8 cellular contexts compared by ENCODE assay signal in the genomic region with DNA sequence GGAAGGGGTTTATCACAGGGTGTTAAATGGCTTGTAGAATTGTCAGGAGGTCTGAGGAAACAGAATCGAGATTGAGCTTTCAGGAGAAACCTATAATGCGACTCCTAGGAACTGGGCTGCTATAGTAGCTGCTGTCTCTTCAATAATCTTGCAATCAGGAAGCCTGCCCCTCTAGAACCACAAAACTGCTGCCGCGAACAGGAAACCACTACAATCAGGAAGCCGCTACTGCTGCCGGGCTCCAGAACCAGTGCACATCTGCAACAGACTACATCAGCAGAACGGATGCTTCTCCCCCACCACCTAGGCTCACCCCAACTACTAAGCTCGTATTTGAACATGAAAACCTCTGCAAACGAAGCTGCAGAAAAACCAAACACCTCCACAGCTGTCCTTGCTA. TPM values are rescaled to one million over a fixed set of nuclear protein-coding genes. Genes with fewer than 3 reads are reported as not detected.
A peak's percentile ranks its signal among the peaks of the same experiment; 100 is the strongest.
DNase-seq lines count a peak whose midpoint lies in the region; ATAC-seq and TF ChIP-seq lines count a peak whose summit lies in the region.

No MANE protein-coding gene starts in this region.

- peaks cover 54 to 57% of the 10 kb centered on the region in 2 donors for H3K4me1 Mint-ChIP-seq in effector memory CD8-positive, alpha-beta T cell (ENCODE audit: low read depth in 2 of 2)

- no peaks in the 10 kb centered on the region for H3K9me3 Mint-ChIP-seq in effector memory CD8-positive, alpha-beta T cell

- H3K36me3 ChIP-seq in DOHH2 (ENCODE audit: control insufficient read depth, low read length): peaks cover 13% of the 10 kb centered on the region

- no peak overlapping the region for H3K4me3 Mint-ChIP-seq in effector memory CD8-positive, alpha-beta T cell

- DNase-seq in UCSD-AML1 (lab: John Stamatoyannopoulos, UW; ENCODE audit: unreplicated experiment): peak; percentile 83
- DNase-seq in effector memory CD8-positive, alpha-beta T cell: peak; percentile 69 to 80 (median 75)
- peak; percentile 45 for DNase-seq in stimulated activated CD8-positive, alpha-beta memory T cell treated with anti-CD3 and anti-CD28 coated beads, Interleukin-12 subunit alpha, Interleukin-12 subunit beta, amount 100 ng/mL, for 4 hours (ENCODE audit: low read depth)
- DNase-seq in foreskin keratinocyte: no peak
- no peak for DNase-seq in AG20443 (ENCODE audit: low spot score)
- no peak for DNase-seq in NCI-H446 (lab: John Stamatoyannopoulos, UW)

- H3K27ac ChIP-seq in DOHH2 (ENCODE audit: low read depth, low read length): peak overlapping the region; percentile 13; the same call in 1 of the 2 replicates
- no peak overlapping the region for H3K27ac ChIP-seq in foreskin keratinocyte

- peaks cover 40% of the 10 kb centered on the region for H3K4me1 ChIP-seq in DOHH2 (ENCODE audit: control insufficient read depth, low read length)
- peaks cover 35% of the 10 kb centered on the region for H3K4me1 ChIP-seq in foreskin keratinocyte

- H3K4me3 ChIP-seq in DOHH2 (ENCODE audit: low read length): peak overlapping the region; percentile 50

- H3K9me3 ChIP-seq in DOHH2 (ENCODE audit: control insufficient read depth, insufficient read depth, low read length): no peaks in the 10 kb centered on the region

- H4K20me1 ChIP-seq in DOHH2 (ENCODE audit: control insufficient read depth, insufficient read depth, low read depth, low read length): no peaks in the 10 kb centered on the region

- H3K27me3 ChIP-seq in DOHH2 (ENCODE audit: control insufficient read depth, low read length) (no peaks in the 10 kb centered on the region), foreskin keratinocyte (no peaks in the 10 kb centered on the region)

- no peaks in the 10 kb centered on the region for H3F3A ChIP-seq in DOHH2 (ENCODE audit: control insufficient read depth, insufficient read depth)

- TF ChIP-seq CTCF in DOHH2 (IDR thresholded peaks at IDR 0.05; ENCODE audit: low read depth, low read length, poor library complexity, severe bottlenecking): no peak
- no peak for TF ChIP-seq CTCF in foreskin keratinocyte (conservative IDR thresholded peaks at IDR 0.05)

- peak overlapping the region; percentile 66 for H3K4me2 ChIP-seq in DOHH2 (ENCODE audit: low read length)

- H3K9me2 ChIP-seq in DOHH2 (replicated peaks; ENCODE audit: control insufficient read depth, low read length): no peaks in the 10 kb centered on the region

- no peaks in the 10 kb centered on the region for H3K79me2 ChIP-seq in DOHH2 (ENCODE audit: control insufficient read depth, low read length)

- H3K27me3 Mint-ChIP-seq in effector memory CD8-positive, alpha-beta T cell: no peaks in the 10 kb centered on the region

- H3K27ac Mint-ChIP-seq in effector memory CD8-positive, alpha-beta T cell: no peak overlapping the region

- ATAC-seq in HG03025 (IDR thresholded peaks at IDR 0.05; ENCODE audit: low FRiP score, unreplicated experiment) (peak; percentile 52), foreskin keratinocyte (no peak)
- ATAC-seq in effector memory CD8-positive, alpha-beta T cell (replicated peaks): peak; percentile 91

- peaks cover 13% of the 10 kb centered on the region for H3K36me3 Mint-ChIP-seq in effector memory CD8-positive, alpha-beta T cell (ENCODE audit: insufficient read depth)

RNA-seq across cellular contexts. Expression of gene TNFSF8, which starts 31.6 kb away (rescaled TPM):
- total RNA-seq in foreskin keratinocyte: not detected in 2 replicates
- polyA plus RNA-seq in foreskin keratinocyte: not detected in 2 replicates

Comparison
In these comparisons a context has a peak if more than half of its experiments do, and no peak if none do; other contexts are left out.
1. DNase-seq: peak in UCSD-AML1 (single experiment), effector memory CD8-positive, alpha-beta T cell (3 of 3) and stimulated activated CD8-positive, alpha-beta memory T cell treated with anti-CD3 and anti-CD28 coated beads, Interleukin-12 subunit alpha, Interleukin-12 subunit beta, amount 100 ng/mL, for 4 hours (single experiment); none in foreskin keratinocyte (0 of 2), AG20443 (single experiment) and NCI-H446 (0 of 2).